In the genomic region with DNA sequence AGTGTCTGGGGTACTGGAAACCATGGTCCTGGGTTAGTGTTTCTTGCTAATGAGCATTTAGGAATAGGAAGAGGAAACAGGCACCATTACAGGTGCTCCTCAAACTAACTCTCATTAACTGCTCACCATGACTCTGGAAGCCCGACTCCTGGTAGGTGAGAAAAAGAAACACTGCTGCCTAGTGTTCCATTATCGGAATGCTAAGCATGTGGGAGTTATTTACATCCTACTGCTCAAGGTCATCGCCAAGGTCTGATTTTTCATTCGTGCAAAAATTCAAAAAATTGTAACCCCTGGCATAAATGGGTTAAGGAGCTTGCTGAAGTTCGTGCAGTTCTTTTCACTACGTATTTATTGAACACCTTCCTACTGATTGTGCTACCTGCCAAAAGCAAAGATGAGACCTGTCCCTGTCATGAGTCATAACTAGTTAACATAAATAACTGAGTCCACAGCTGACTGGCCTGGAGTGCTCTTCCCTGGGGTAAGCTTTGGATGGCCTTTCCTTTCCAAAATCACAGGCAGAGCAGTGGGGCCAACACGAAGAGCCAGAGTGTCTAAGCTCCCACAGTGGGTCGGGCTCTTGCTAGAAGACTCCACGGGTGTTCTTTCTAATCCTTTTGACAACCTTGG, we compare ENCODE assay signal across 27 cellular contexts. TPM values are rescaled to one million over a fixed set of nuclear protein-coding genes. Genes with fewer than 3 reads are reported as not detected.
"Had no signal": no experiment of that assay in that cellular context is flagged by ENCODE, and none has a peak within 500 bp of the region (broad histone marks: within the 10 kb centered on the region; RNA-seq: fewer than 3 reads in every experiment).

No MANE protein-coding gene starts in this region.

- H3K36me3 ChIP-seq: sigmoid colon, stomach, thyroid gland, upper lobe of right lung had no signal

- H3K4me3 ChIP-seq: sigmoid colon, stomach, thyroid gland, upper lobe of right lung had no signal

- H3K36me3 Mint-ChIP-seq: activated naive CD4-positive, alpha-beta T cell treated with anti-CD3 and anti-CD28 coated beads, Interleukin-2, amount 50 U/mL, for 24 hours; mesothelial cell of epicardium; naive B cell; stimulated activated naive B cell treated with anti-CD40 and anti-IgM and Interleukin-4, amounts not matched to agents 10 μg/mL and 1 μg/mL and 100 μg/mL, for 72 hours had no signal

- H3K27me3 ChIP-seq: thyroid gland, upper lobe of right lung had no signal

- H3K4me1 Mint-ChIP-seq: activated CD4-positive, alpha-beta memory T cell treated with anti-CD3 and anti-CD28 coated beads, Interleukin-2, amount 10 ng/mL, durations not matched to agents 7 days and 5 days; activated CD4-positive, alpha-beta T cell treated with anti-CD3 and anti-CD28 coated beads, Interleukin-2, amount 10 ng/mL, durations not matched to agents 7 days and 5 days; activated naive CD4-positive, alpha-beta T cell treated with anti-CD3 and anti-CD28 coated beads, Interleukin-2, amount 50 U/mL, for 24 hours; activated naive CD8-positive, alpha-beta T cell treated with anti-CD3 and anti-CD28 coated beads, Interleukin-2, amount 50 U/mL, for 24 hours; central memory CD8-positive, alpha-beta T cell; stimulated activated naive B cell treated with anti-CD40 and anti-IgM and Interleukin-4, amounts not matched to agents 10 μg/mL and 1 μg/mL and 100 μg/mL, for 72 hours had no signal

- H3K27me3 Mint-ChIP-seq: activated naive CD4-positive, alpha-beta T cell treated with anti-CD3 and anti-CD28 coated beads, Interleukin-2, amount 50 U/mL, for 24 hours; activated naive CD8-positive, alpha-beta T cell treated with anti-CD3 and anti-CD28 coated beads, Interleukin-2, amount 50 U/mL, for 24 hours had no signal

- H3K4me1 ChIP-seq: sigmoid colon, stomach, thyroid gland had no signal

- H3K27ac Mint-ChIP-seq: activated CD4-positive, alpha-beta memory T cell treated with anti-CD3 and anti-CD28 coated beads, Interleukin-2, amount 10 ng/mL, durations not matched to agents 7 days and 5 days; activated CD4-positive, alpha-beta T cell treated with anti-CD3 and anti-CD28 coated beads, Interleukin-2, amount 10 ng/mL, durations not matched to agents 7 days and 5 days; activated naive CD4-positive, alpha-beta T cell treated with anti-CD3 and anti-CD28 coated beads, Interleukin-2, amount 50 U/mL, for 24 hours; activated naive CD8-positive, alpha-beta T cell treated with anti-CD3 and anti-CD28 coated beads, Interleukin-2, amount 50 U/mL, for 24 hours; activated T-helper 2 cell treated with anti-CD3 and anti-CD28 coated beads, Interferon-gamma antibody, Interleukin-2, Interleukin-4, amounts not matched to agents 10 μg/mL and 5 μg/mL and 100 μg/mL, durations not matched to agents 14 hours and 24 hours and 36 hours; mesothelial cell of epicardium; naive B cell; progenitor cell of endocrine pancreas; stimulated activated naive B cell treated with anti-CD40 and anti-IgM and Interleukin-4, amounts not matched to agents 10 μg/mL and 1 μg/mL and 100 μg/mL, for 72 hours had no signal

- H3K27ac ChIP-seq: sigmoid colon, stomach, thyroid gland, upper lobe of right lung had no signal

- H3K9me3 ChIP-seq: sigmoid colon, stomach, thyroid gland, upper lobe of right lung had no signal

- DNase-seq: activated CD4-positive, alpha-beta memory T cell treated with anti-CD3 and anti-CD28 coated beads, Interleukin-2, amount 10 ng/mL, durations not matched to agents 7 days and 5 days; activated CD4-positive, alpha-beta T cell treated with anti-CD3 and anti-CD28 coated beads for 1 hour; activated CD4-positive, alpha-beta T cell treated with anti-CD3 and anti-CD28 coated beads, Interleukin-2, amount 10 ng/mL, durations not matched to agents 7 days and 5 days; activated naive CD8-positive, alpha-beta T cell treated with anti-CD3 and anti-CD28 coated beads, Interleukin-2, amount 50 U/mL, for 24 hours; activated T-cell treated with anti-CD3 and anti-CD28 coated beads, Interleukin-2, amount 50 U/mL, for 4 hours; amygdala; effector CD8-positive, alpha-beta T cell; head of caudate nucleus; hypothalamus; left ventricle myocardium superior; naive B cell; retina; sigmoid colon; small intestine; stimulated activated naive B cell treated with anti-CD40 and anti-IgM and Interleukin-4, amounts not matched to agents 10 μg/mL and 1 μg/mL and 100 μg/mL, for 72 hours; stomach; T-helper 2 cell; thyroid gland; upper lobe of right lung had no signal

- ATAC-seq: activated naive CD8-positive, alpha-beta T cell treated with anti-CD3 and anti-CD28 coated beads, Interleukin-2, amount 50 U/mL, for 24 hours; activated T-cell treated with anti-CD3 and anti-CD28 coated beads, Interleukin-2, amount 50 U/mL, for 4 hours; SK-N-SH treated with all-trans-retinoic acid at 6 μM for 48 hours; stimulated activated naive B cell treated with anti-CD40 and anti-IgM and Interleukin-4, amounts not matched to agents 10 μg/mL and 1 μg/mL and 100 μg/mL, for 72 hours; upper lobe of right lung had no signal

- H3K4me3 Mint-ChIP-seq: activated CD4-positive, alpha-beta memory T cell treated with anti-CD3 and anti-CD28 coated beads, Interleukin-2, amount 10 ng/mL, durations not matched to agents 7 days and 5 days; activated CD4-positive, alpha-beta T cell treated with anti-CD3 and anti-CD28 coated beads, Interleukin-2, amount 10 ng/mL, durations not matched to agents 7 days and 5 days; activated naive CD4-positive, alpha-beta T cell treated with anti-CD3 and anti-CD28 coated beads, Interleukin-2, amount 50 U/mL, for 24 hours; activated naive CD8-positive, alpha-beta T cell treated with anti-CD3 and anti-CD28 coated beads, Interleukin-2, amount 50 U/mL, for 24 hours; activated T-cell treated with anti-CD3 and anti-CD28 coated beads, Interleukin-2, amount 50 U/mL, for 4 hours; central memory CD8-positive, alpha-beta T cell; mesothelial cell of epicardium; naive B cell; stimulated activated naive B cell treated with anti-CD40 and anti-IgM and Interleukin-4, amounts not matched to agents 10 μg/mL and 1 μg/mL and 100 μg/mL, for 72 hours had no signal

- H3K9me3 Mint-ChIP-seq: activated CD4-positive, alpha-beta memory T cell treated with anti-CD3 and anti-CD28 coated beads, Interleukin-2, amount 10 ng/mL, durations not matched to agents 7 days and 5 days; activated CD4-positive, alpha-beta T cell treated with anti-CD3 and anti-CD28 coated beads, Interleukin-2, amount 10 ng/mL, durations not matched to agents 7 days and 5 days; activated naive CD4-positive, alpha-beta T cell treated with anti-CD3 and anti-CD28 coated beads, Interleukin-2, amount 50 U/mL, for 24 hours; activated naive CD8-positive, alpha-beta T cell treated with anti-CD3 and anti-CD28 coated beads, Interleukin-2, amount 50 U/mL, for 24 hours; activated T-cell treated with anti-CD3 and anti-CD28 coated beads, Interleukin-2, amount 50 U/mL, for 4 hours; activated T-helper 2 cell treated with anti-CD3 and anti-CD28 coated beads, Interferon-gamma antibody, Interleukin-2, Interleukin-4, amounts not matched to agents 10 μg/mL and 5 μg/mL and 100 μg/mL, durations not matched to agents 14 hours and 24 hours and 36 hours; central memory CD8-positive, alpha-beta T cell; mesothelial cell of epicardium; stimulated activated naive B cell treated with anti-CD40 and anti-IgM and Interleukin-4, amounts not matched to agents 10 μg/mL and 1 μg/mL and 100 μg/mL, for 72 hours had no signal

RNA-seq across cellular contexts. Expression of gene PAQR5, which starts 22.7 kb away (rescaled TPM):
- total RNA-seq: activated CD4-positive, alpha-beta memory T cell treated with anti-CD3 and anti-CD28 coated beads, Interleukin-2, amount 10 ng/mL, durations not matched to agents 7 days and 5 days; activated CD4-positive, alpha-beta T cell treated with anti-CD3 and anti-CD28 coated beads, Interleukin-2, amount 10 ng/mL, durations not matched to agents 7 days and 5 days; activated T-helper 2 cell treated with anti-CD3 and anti-CD28 coated beads, Interferon-gamma antibody, Interleukin-2, Interleukin-4, amounts not matched to agents 10 μg/mL and 5 μg/mL and 100 μg/mL, durations not matched to agents 14 hours and 24 hours and 36 hours; dermis microvascular lymphatic vessel endothelial cell; lung microvascular endothelial cell had no signal
